ENCODE assay signal across 12 cellular contexts in the genomic region with DNA sequence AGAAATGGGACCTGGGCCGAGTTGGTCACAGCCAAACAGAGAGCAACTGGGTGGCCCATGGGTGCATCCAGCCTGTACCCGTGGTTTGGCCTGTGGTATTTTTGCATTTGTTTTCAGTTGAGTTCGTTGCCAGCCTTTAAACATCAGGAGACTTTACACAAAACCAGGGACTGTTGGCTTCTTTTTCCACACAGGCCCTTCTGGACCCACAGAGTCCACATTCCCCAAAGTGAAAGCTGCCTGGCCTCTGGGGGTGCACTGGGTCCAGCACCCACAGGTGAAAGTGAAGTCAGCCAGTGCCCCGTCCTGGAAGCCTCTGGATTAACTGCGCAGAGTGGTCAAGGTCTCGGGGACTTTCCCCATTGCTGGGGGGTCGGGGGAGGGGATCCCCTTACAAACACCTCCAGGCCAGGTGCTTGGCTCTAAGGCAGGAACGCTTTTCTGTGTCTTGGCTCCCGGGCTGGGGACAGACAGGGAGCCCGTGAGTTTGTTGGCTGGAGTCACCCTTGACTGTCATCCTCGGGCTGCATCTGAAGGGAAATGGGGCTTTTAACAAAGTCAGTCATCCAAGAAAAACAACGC. TPM values are rescaled to one million over a fixed set of nuclear protein-coding genes. Genes with fewer than 3 reads are reported as not detected.
A peak's percentile ranks its signal among the peaks of the same experiment; 100 is the strongest.
DNase-seq lines count a peak whose midpoint lies in the region; ATAC-seq and TF ChIP-seq lines count a peak whose summit lies in the region.
"Had no signal": no experiment of that assay in that cellular context is flagged by ENCODE, and none has a peak within 500 bp of the region (broad histone marks: within the 10 kb centered on the region; RNA-seq: fewer than 3 reads in every experiment).

No MANE protein-coding gene starts in this region.

- H3K9me3 Mint-ChIP-seq in chondrocyte (ENCODE audit: low read depth) (no peaks in the 10 kb centered on the region), memory B cell (no peaks in the 10 kb centered on the region)
- H3K9me3 Mint-ChIP-seq: activated T-cell treated with anti-CD3 and anti-CD28 coated beads, Interleukin-2, amount 50 U/mL, for 4 hours; CD8-positive, alpha-beta T cell; WTC11 had no signal

- peak overlapping the region; percentile 21 for H3K4me3 Mint-ChIP-seq in chondrocyte (ENCODE audit: unreplicated experiment)
- H3K4me3 Mint-ChIP-seq in memory B cell: no peak overlapping the region
- H3K4me3 Mint-ChIP-seq: activated T-cell treated with anti-CD3 and anti-CD28 coated beads, Interleukin-2, amount 50 U/mL, for 4 hours; CD8-positive, alpha-beta T cell had no signal

- no peak overlapping the region for H3K4me3 ChIP-seq in NT2/D1 (ENCODE audit: insufficient read length, low read depth)

- TF ChIP-seq CTCF in chondrocyte (IDR thresholded peaks at IDR 0.05): no peak

- peaks cover 75% of the 10 kb centered on the region for H3K4me1 Mint-ChIP-seq in chondrocyte (ENCODE audit: low read depth)
- peaks cover 34% of the 10 kb centered on the region for H3K4me1 Mint-ChIP-seq in memory B cell

- H3K9ac ChIP-seq in NT2/D1 (ENCODE audit: insufficient read length, low read depth): peak overlapping the region; percentile 57

- ATAC-seq in memory B cell (ENCODE audit: low read depth) (no peak), HG02973 (IDR thresholded peaks at IDR 0.05; ENCODE audit: unreplicated experiment) (no peak), HG03135 (IDR thresholded peaks at IDR 0.05; ENCODE audit: unreplicated experiment) (no peak)
- ATAC-seq: activated T-cell treated with anti-CD3 and anti-CD28 coated beads, Interleukin-2, amount 50 U/mL, for 4 hours; CD8-positive, alpha-beta T cell had no signal

- H3K9me3 ChIP-seq in NT2/D1 (ENCODE audit: insufficient read depth, low read length): no peaks in the 10 kb centered on the region

- no peaks in the 10 kb centered on the region for H3K36me3 ChIP-seq in NT2/D1 (ENCODE audit: insufficient read depth, insufficient read length, low read length)

- peak overlapping the region; percentile 99 for H3K27ac Mint-ChIP-seq in chondrocyte (ENCODE audit: unreplicated experiment)
- peak overlapping the region; percentile 78 for H3K27ac Mint-ChIP-seq in memory B cell
- H3K27ac Mint-ChIP-seq: CD8-positive, alpha-beta T cell; WTC11 had no signal

- no peaks in the 10 kb centered on the region for H3K27me3 Mint-ChIP-seq in chondrocyte (ENCODE audit: low read depth)
- H3K27me3 Mint-ChIP-seq in memory B cell: peaks cover 2% of the 10 kb centered on the region

- H3K36me3 Mint-ChIP-seq in chondrocyte (ENCODE audit: low read depth): no peaks in the 10 kb centered on the region
- H3K36me3 Mint-ChIP-seq in memory B cell: peaks cover 4% of the 10 kb centered on the region
- H3K36me3 Mint-ChIP-seq: CD8-positive, alpha-beta T cell; WTC11 had no signal

- no peak for DNase-seq in NT2/D1 (ENCODE audit: low read depth, low spot score)
- no peak for DNase-seq in chondrocyte (ENCODE audit: low spot score)
- no peak for DNase-seq in memory B cell (ENCODE audit: low spot score in 2 of 2)
- DNase-seq in GM19240 (ENCODE audit: insufficient read length, low spot score): no peak
- no peak for DNase-seq in stimulated activated CD8-positive, alpha-beta memory T cell treated with anti-CD3 and anti-CD28 coated beads, Interleukin-4, amount 100 ng/mL, for 48 hours
- DNase-seq: activated T-cell treated with anti-CD3 and anti-CD28 coated beads, Interleukin-2, amount 50 U/mL, for 4 hours; CD8-positive, alpha-beta T cell; NCI-H1930 had no signal

- peaks cover 21% of the 10 kb centered on the region for H3K4me1 ChIP-seq in NT2/D1 (ENCODE audit: insufficient read depth, insufficient read length)

- peak overlapping the region; percentile 44 for H3K27ac ChIP-seq in temporal lobe (ENCODE audit: low read depth, low read length)

- no peaks in the 10 kb centered on the region for H3K27me3 ChIP-seq in NT2/D1 (ENCODE audit: insufficient read depth, insufficient read length)

RNA-seq across cellular contexts. Expression of gene TNS3, which starts 54.3 kb away (rescaled TPM):
- 320 to 433 TPM (median 426 TPM) in 3 replicates for total RNA-seq in chondrocyte
- 7.4 TPM for total RNA-seq in temporal lobe

Comparison
In these comparisons a context has a peak if more than half of its experiments do, and no peak if none do; other contexts are left out.
1. RNA of gene TNS3, which starts 54.3 kb away (total RNA-seq): 320 to 433 TPM in chondrocyte; 7.4 TPM in temporal lobe (single experiment); every median in the first group is over 10 times any median in the second.